1 cellular context compared by ENCODE assay signal in the genomic region with DNA sequence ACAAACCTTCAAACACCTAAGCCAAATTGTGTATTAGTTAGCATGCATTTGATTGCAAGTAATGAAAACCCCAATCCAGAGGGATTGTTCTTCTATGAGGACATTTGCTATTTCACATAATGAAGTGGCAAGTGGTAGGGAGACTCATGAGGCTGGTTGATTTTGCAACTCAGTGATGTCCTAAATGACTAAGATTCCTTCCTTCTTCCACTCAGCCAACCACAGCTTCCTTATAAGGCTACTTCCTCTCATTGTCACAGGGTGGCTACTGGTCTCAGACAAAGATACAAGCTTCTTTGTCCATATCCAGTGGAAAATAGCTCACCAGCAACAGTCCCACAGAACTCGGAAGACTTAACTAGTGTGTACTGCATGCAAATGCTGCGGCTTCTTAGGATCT.
A peak's percentile ranks its signal among the peaks of the same experiment; 100 is the strongest.
TF ChIP-seq lines count a peak whose summit lies in the region.

No MANE protein-coding gene starts in this region.

TF ChIP-seq in H1, 55 proteins besides CTCF, POLR2A, EP300 and RAD21:
- TF ChIP-seq BRCA1 (IDR thresholded peaks at IDR 0.05; ENCODE audit: low read depth, low read length) (no peak), ZNF274 (IDR thresholded peaks at IDR 0.05; ENCODE audit: borderline replicate concordance, extremely low read depth, low read length) (no peak), TBP (IDR thresholded peaks at IDR 0.05; ENCODE audit: low read depth, low read length) (no peak), TEAD4 (IDR thresholded peaks at IDR 0.05; ENCODE audit: low read depth, low read length) (no peak), HDAC2 (IDR thresholded peaks at IDR 0.05; ENCODE audit: borderline replicate concordance in 1 of 2, low read depth in 2 of 2, low read length in 2 of 2) (no peak), ASH2L (IDR thresholded peaks at IDR 0.05; ENCODE audit: low read length) (no peak), KDM1A (IDR thresholded peaks at IDR 0.05; ENCODE audit: borderline replicate concordance, low read length) (no peak), SRF (IDR thresholded peaks at IDR 0.05; ENCODE audit: low read depth, low read length) (peak; percentile 58; the same call in 1 of the 2 replicates), TAF1 (IDR thresholded peaks at IDR 0.05; ENCODE audit: low read depth, low read length) (no peak)
